Comparison of ENCODE assay signal across 10 cellular contexts in genomic region chr7:2063562-2064360, GRCh38.
DNase-seq lines count a peak whose midpoint lies in the region; ATAC-seq lines count a peak whose summit lies in the region.
"Had no signal": no experiment of that assay in that cellular context is flagged by ENCODE, and none has a peak within 500 bp of the region (broad histone marks: within the 10 kb centered on the region; RNA-seq: fewer than 3 reads in every experiment).

No MANE protein-coding gene starts in this region.

- H3K9me3 Mint-ChIP-seq in dendritic cell treated with granulocyte-macrophage colony-stimulating factor and Interleukin-4, amounts not matched to agents 40 ng/mL and 50 ng/mL, for 4 days: peaks cover 11% of the 10 kb centered on the region
- peaks cover 0 to 2% (median 0%) of the 10 kb centered on the region in 6 donors for H3K9me3 Mint-ChIP-seq in immature natural killer cell

- no peak for ATAC-seq in GM19452 (IDR thresholded peaks at IDR 0.05; ENCODE audit: unreplicated experiment)

- H3K36me3 Mint-ChIP-seq in dendritic cell treated with granulocyte-macrophage colony-stimulating factor and Interleukin-4, amounts not matched to agents 40 ng/mL and 50 ng/mL, for 4 days (ENCODE audit: low read depth): peaks cover 83% of the 10 kb centered on the region
- H3K36me3 Mint-ChIP-seq in immature natural killer cell: peaks cover 0 to 21% (median 11%) of the 10 kb centered on the region in 3 donors

- H3K4me3 Mint-ChIP-seq in dendritic cell treated with granulocyte-macrophage colony-stimulating factor and Interleukin-4, amounts not matched to agents 40 ng/mL and 50 ng/mL, for 4 days: no peak overlapping the region
- no peak overlapping the region for H3K4me3 Mint-ChIP-seq in immature natural killer cell
- H3K4me3 Mint-ChIP-seq: T-helper 2 cell treated with Interferon-gamma antibody and Interleukin-4, amounts not matched to agents 5 μg/mL and 100 μg/mL, for 36 hours had no signal

- DNase-seq in AG20443 (ENCODE audit: low spot score) (peak; percentile 59), HuH-7.5 (ENCODE audit: low spot score) (peak; percentile 47), myocyte (ENCODE audit: low read depth) (peak; percentile 71), immature natural killer cell (no peak), occipital lobe (lab: John Stamatoyannopoulos, UW) (no peak)
- no peak for DNase-seq in central memory CD4-positive, alpha-beta T cell
- DNase-seq: GF-D8 had no signal

- no peaks in the 10 kb centered on the region for H3K27me3 Mint-ChIP-seq in dendritic cell treated with granulocyte-macrophage colony-stimulating factor and Interleukin-4, amounts not matched to agents 40 ng/mL and 50 ng/mL, for 4 days
- H3K27me3 Mint-ChIP-seq in immature natural killer cell (ENCODE audit: low read depth in 3 of 3): peaks cover 0 to 5% (median 5%) of the 10 kb centered on the region in 3 donors

- peak overlapping the region; percentile 55 for H3K27ac Mint-ChIP-seq in dendritic cell treated with granulocyte-macrophage colony-stimulating factor and Interleukin-4, amounts not matched to agents 40 ng/mL and 50 ng/mL, for 4 days
- no peak overlapping the region for H3K27ac Mint-ChIP-seq in immature natural killer cell

- intact Hi-C loops in dendritic cell treated with granulocyte-macrophage colony-stimulating factor and Interleukin-4, amounts not matched to agents 40 ng/mL and 50 ng/mL, for 4 days (cut with micrococcal nuclease): no loop called here

- peaks cover 46% of the 10 kb centered on the region for H3K4me1 Mint-ChIP-seq in dendritic cell treated with granulocyte-macrophage colony-stimulating factor and Interleukin-4, amounts not matched to agents 40 ng/mL and 50 ng/mL, for 4 days (ENCODE audit: low read depth)
- H3K4me1 Mint-ChIP-seq in immature natural killer cell: peaks cover 0 to 3% of the 10 kb centered on the region in 2 donors

Comparison
In these comparisons a context has a peak if more than half of its experiments do, and no peak if none do; other contexts are left out.
1. DNase-seq: peak in AG20443 (single experiment), HuH-7.5 (single experiment) and myocyte (single experiment); none in immature natural killer cell (0 of 3), occipital lobe (single experiment) and central memory CD4-positive, alpha-beta T cell (single experiment).